ENCODE assay signal across 1 cellular context in the genomic region with DNA sequence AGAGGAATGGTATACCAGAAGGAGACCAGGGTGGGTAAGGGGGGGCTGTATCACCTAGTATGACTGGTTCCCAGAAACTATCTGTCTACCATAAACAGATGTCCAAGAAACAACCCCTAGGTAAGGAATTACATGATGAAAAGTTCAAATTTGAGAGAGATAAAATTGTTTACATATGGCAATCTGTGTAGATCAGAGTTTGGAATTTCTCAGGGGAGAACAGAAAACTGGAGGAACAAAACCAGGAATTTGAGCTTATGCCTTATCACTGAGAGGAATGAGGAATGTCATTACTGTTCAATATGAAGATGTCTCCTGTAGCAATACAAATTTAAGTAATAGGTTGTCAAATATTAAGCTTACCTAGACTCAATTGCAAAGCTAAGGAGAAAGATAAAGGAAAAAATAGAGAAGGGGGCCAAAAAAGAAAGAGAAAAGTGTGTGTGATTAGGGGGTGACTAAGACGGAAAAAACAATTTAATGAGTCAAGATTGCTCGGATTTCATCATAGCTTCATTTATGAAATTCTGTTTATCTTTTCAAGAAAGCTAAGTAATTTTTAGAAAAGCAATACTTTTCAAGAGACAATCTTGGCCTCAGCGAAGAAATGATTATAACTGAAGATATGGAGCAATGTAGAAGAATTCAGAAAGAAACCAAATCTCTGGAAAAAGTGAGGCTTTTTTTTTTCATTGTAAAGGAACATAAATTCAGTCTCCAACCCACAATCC.
TF ChIP-seq lines count a peak whose summit lies in the region.

No MANE protein-coding gene starts in this region.

TF ChIP-seq in HCT116, 20 proteins besides CTCF, POLR2A, EP300 and RAD21 (continued from another document):
- TF ChIP-seq ZNF274 (IDR thresholded peaks at IDR 0.05; ENCODE audit: low read depth, low read length) (no peak), ELF1 (IDR thresholded peaks at IDR 0.05; ENCODE audit: borderline replicate concordance, low read depth) (no peak), CEBPB (IDR thresholded peaks at IDR 0.05; ENCODE audit: low read depth) (peak; percentile 84), JUND (IDR thresholded peaks at IDR 0.05) (peak; percentile 46), SIN3A (IDR thresholded peaks at IDR 0.05; ENCODE audit: low read depth) (no peak), EGR1 (IDR thresholded peaks at IDR 0.05; ENCODE audit: low read depth) (no peak), EZH2 (IDR thresholded peaks at IDR 0.05) (no peak), EZH2phosphoT487 (IDR thresholded peaks at IDR 0.05; ENCODE audit: borderline replicate concordance) (no peak)
- TF ChIP-seq, protein P1, sequence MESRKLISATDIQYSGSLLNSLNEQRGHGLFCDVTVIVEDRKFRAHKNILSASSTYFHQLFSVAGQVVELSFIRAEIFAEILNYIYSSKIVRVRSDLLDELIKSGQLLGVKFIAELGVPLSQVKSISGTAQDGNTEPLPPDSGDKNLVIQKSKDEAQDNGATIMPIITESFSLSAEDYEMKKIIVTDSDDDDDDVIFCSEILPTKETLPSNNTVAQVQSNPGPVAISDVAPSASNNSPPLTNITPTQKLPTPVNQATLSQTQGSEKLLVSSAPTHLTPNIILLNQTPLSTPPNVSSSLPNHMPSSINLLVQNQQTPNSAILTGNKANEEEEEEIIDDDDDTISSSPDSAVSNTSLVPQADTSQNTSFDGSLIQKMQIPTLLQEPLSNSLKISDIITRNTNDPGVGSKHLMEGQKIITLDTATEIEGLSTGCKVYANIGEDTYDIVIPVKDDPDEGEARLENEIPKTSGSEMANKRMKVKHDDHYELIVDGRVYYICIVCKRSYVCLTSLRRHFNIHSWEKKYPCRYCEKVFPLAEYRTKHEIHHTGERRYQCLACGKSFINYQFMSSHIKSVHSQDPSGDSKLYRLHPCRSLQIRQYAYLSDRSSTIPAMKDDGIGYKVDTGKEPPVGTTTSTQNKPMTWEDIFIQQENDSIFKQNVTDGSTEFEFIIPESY (IDR thresholded peaks at IDR 0.05; ENCODE audit: extremely low read depth, insufficient replicate concordance, low read length): no peak
- TF ChIP-seq, protein P2, sequence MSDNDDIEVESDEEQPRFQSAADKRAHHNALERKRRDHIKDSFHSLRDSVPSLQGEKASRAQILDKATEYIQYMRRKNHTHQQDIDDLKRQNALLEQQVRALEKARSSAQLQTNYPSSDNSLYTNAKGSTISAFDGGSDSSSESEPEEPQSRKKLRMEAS (IDR thresholded peaks at IDR 0.05): no peak
TF ChIP-seq in HCT116: peak in this region for 5.
